ENCODE assay signal across 27 cellular contexts in the genomic region with DNA sequence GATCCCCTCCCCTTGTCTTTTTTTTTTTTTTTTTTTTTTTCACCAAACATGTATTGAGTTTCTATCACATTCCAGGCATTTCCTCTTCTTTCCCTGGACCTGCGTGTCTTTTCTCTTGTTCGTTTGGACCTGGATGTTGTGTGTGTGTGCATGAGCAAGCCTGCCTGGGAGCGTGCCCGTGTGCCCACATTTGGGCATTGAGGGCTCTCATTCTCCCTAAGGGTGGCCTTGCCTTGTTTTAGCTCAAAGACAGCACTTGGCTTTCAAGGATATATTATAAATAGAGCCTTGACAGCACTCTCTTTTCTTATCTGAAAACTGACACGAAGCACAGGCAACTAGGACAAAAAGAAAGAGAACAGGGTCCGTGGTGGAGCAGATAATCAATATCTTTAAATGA.
"Had no signal": no experiment of that assay in that cellular context is flagged by ENCODE, and none has a peak within 500 bp of the region (broad histone marks: within the 10 kb centered on the region; RNA-seq: fewer than 3 reads in every experiment).

No MANE protein-coding gene starts in this region.

- H3K79me2 ChIP-seq: hepatocyte, parathyroid adenoma had no signal

- H3K9me3 ChIP-seq: esophagus squamous epithelium, left lung, lower lobe of right lung, mucosa of descending colon, neutrophil, sigmoid colon, stomach, thyroid gland, vagina had no signal

- H3K4me3 Mint-ChIP-seq: mesothelial cell of epicardium; naive B cell; natural killer cell treated with Interleukin-12 subunit alpha and Interleukin-12 subunit beta and Interleukin-15 and Interleukin-18, amount 100 ng/mL, for 72 hours; neural crest cell; stimulated activated effector memory CD8-positive, alpha-beta T cell treated with anti-CD3 and anti-CD28 coated beads, Interleukin-12 subunit alpha, Interleukin-12 subunit beta, amount 100 ng/mL, for 72 hours had no signal

- H3K4me1 Mint-ChIP-seq: mesothelial cell of epicardium; naive B cell; neural crest cell; stimulated activated effector memory CD8-positive, alpha-beta T cell treated with anti-CD3 and anti-CD28 coated beads, Interleukin-12 subunit alpha, Interleukin-12 subunit beta, amount 100 ng/mL, for 72 hours had no signal

- DNase-seq: dermis blood vessel endothelial cell; effector memory CD4-positive, alpha-beta T cell; erythroblast; esophagus squamous epithelium; foreskin melanocyte; kidney; left lung; lower lobe of right lung; mucosa of descending colon; naive B cell; sigmoid colon; stimulated activated CD4-positive, alpha-beta T cell treated with anti-CD3 and anti-CD28 coated beads, Interleukin-2, amount 100 ng/mL, for 24 hours; stimulated activated CD4-positive, alpha-beta T cell treated with anti-CD3 and anti-CD28 coated beads, Interleukin-4, amount 100 ng/mL, for 24 hours; stimulated activated naive CD4-positive, alpha-beta T cell treated with Interleukin-2 at 50 U/mL for 16 hours; stomach; thyroid gland; trophoblast cell had no signal

- H2AFZ ChIP-seq: hepatocyte, parathyroid adenoma had no signal

- H3K36me3 ChIP-seq: esophagus squamous epithelium, left lung, lower lobe of right lung, neutrophil, sigmoid colon, stomach, thyroid gland, vagina had no signal

- ATAC-seq: left lung; lower lobe of right lung; mucosa of descending colon; natural killer cell treated with Interleukin-12 subunit alpha and Interleukin-12 subunit beta and Interleukin-15 and Interleukin-18, amount 100 ng/mL, for 72 hours; stimulated activated effector memory CD8-positive, alpha-beta T cell treated with anti-CD3 and anti-CD28 coated beads, Interleukin-12 subunit alpha, Interleukin-12 subunit beta, amount 100 ng/mL, for 72 hours had no signal

- H3K27ac Mint-ChIP-seq: mesothelial cell of epicardium; natural killer cell treated with Interleukin-12 subunit alpha and Interleukin-12 subunit beta and Interleukin-15 and Interleukin-18, amount 100 ng/mL, for 72 hours; progenitor cell of endocrine pancreas; stimulated activated effector memory CD8-positive, alpha-beta T cell treated with anti-CD3 and anti-CD28 coated beads, Interleukin-12 subunit alpha, Interleukin-12 subunit beta, amount 100 ng/mL, for 72 hours had no signal

- H3K4me2 ChIP-seq: hepatocyte had no signal

- H3K27ac ChIP-seq: coronary artery, esophagus squamous epithelium, hepatocyte, left lung, lower lobe of right lung, neutrophil, parathyroid adenoma, sigmoid colon, stomach, thyroid gland, vagina had no signal

- H3K4me1 ChIP-seq: esophagus squamous epithelium, left lung, lower lobe of right lung, parathyroid adenoma, sigmoid colon, stomach, thyroid gland, vagina had no signal

- H3K9me3 Mint-ChIP-seq: mesothelial cell of epicardium; natural killer cell treated with Interleukin-12 subunit alpha and Interleukin-12 subunit beta and Interleukin-15 and Interleukin-18, amount 100 ng/mL, for 72 hours; stimulated activated effector memory CD8-positive, alpha-beta T cell treated with anti-CD3 and anti-CD28 coated beads, Interleukin-12 subunit alpha, Interleukin-12 subunit beta, amount 100 ng/mL, for 72 hours had no signal

- H3K36me3 Mint-ChIP-seq: mesothelial cell of epicardium; naive B cell; natural killer cell treated with Interleukin-12 subunit alpha and Interleukin-12 subunit beta and Interleukin-15 and Interleukin-18, amount 100 ng/mL, for 72 hours; stimulated activated effector memory CD8-positive, alpha-beta T cell treated with anti-CD3 and anti-CD28 coated beads, Interleukin-12 subunit alpha, Interleukin-12 subunit beta, amount 100 ng/mL, for 72 hours had no signal

- H3K4me3 ChIP-seq: coronary artery, esophagus squamous epithelium, hepatocyte, left lung, lower lobe of right lung, mucosa of descending colon, sigmoid colon, stomach, thyroid gland, vagina had no signal

- H3K27me3 ChIP-seq: esophagus squamous epithelium, hepatocyte, left lung, neutrophil, sigmoid colon, stomach, thyroid gland, vagina had no signal
